ENCODE assay signal across 11 cellular contexts in the genomic region with DNA sequence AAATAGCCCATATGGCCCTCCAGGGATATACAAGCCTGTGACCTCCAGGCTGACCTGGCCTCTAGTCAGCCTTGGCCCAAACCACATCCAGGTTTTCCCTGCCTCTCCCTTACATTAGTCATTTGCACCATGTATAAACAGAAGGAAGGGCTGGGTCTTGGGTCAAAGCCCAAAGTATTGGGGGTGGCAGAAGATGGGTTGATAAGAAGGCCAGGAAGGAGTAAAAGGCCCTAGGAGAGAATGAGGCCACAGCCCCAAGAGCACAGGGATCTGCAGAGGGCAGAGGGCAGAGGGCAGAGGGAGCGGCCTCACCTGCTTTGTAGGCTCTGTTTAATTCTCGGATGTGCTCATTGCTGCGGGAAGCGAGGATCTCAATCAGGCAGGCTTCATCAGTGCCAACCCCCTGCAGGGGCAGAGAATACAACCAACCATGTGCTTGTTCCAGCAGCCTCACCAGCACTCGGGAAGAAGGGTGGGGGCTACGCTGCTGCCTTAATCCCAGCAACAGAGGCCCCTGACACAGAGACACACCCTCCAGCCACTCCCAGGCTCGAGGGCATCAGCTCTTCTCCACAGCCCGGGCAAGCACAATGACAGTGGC. TPM values are rescaled to one million over a fixed set of nuclear protein-coding genes. Genes with fewer than 3 reads are reported as not detected.
DNase-seq lines count a peak whose midpoint lies in the region; ATAC-seq and TF ChIP-seq lines count a peak whose summit lies in the region.
"Had no signal": no experiment of that assay in that cellular context is flagged by ENCODE, and none has a peak within 500 bp of the region (broad histone marks: within the 10 kb centered on the region; RNA-seq: fewer than 3 reads in every experiment).

No MANE protein-coding gene starts in this region.

- no peak overlapping the region for H3K4me3 Mint-ChIP-seq in WTC11
- H3K4me3 Mint-ChIP-seq: CD4-positive, CD25-positive, alpha-beta regulatory T cell had no signal

- H4K8ac ChIP-seq in mesenchymal stem cell (ENCODE audit: low read length): peak overlapping the region; percentile 66

- H3K18ac ChIP-seq in mesenchymal stem cell (ENCODE audit: low read depth in 1 of 2, low read length in 2 of 2): peak overlapping the region; percentile 86 to 88

- intact Hi-C loops in Right ventricle myocardium inferior (cut with DNase I): no loop called here
- intact Hi-C loops in left ventricle myocardium superior (cut with micrococcal nuclease): no loop called here
- intact Hi-C loops in aorta (cut with DNase I): loop anchor here in 1 of 2 donors (2.0 kb wide), 1 partner anchor 33 kb away; no protein-coding TSS in a partner anchor

- peaks cover 40% of the 10 kb centered on the region for H3K4me1 ChIP-seq in mesenchymal stem cell (ENCODE audit: control insufficient read depth, insufficient read depth, low read depth, low read length)
- peaks cover 7 to 9% of the 10 kb centered on the region in 2 donors for H3K4me1 ChIP-seq in aorta (ENCODE audit: control insufficient read depth in 1 of 2, insufficient read depth in 2 of 2, low read length in 2 of 2)
- H3K4me1 ChIP-seq in upper lobe of left lung: peaks cover 17 to 43% (median 28%) of the 10 kb centered on the region in 4 donors

- peaks cover 64% of the 10 kb centered on the region for H3K79me1 ChIP-seq in mesenchymal stem cell (replicated peaks; ENCODE audit: low read length, poor library complexity, severe bottlenecking)

- peak overlapping the region; percentile 53 for H2BK15ac ChIP-seq in mesenchymal stem cell (ENCODE audit: low read depth, poor library complexity, severe bottlenecking)

- TF ChIP-seq CTCF in upper lobe of left lung (IDR thresholded peaks at IDR 0.05) (no peak), GM10248 (IDR thresholded peaks at IDR 0.05; ENCODE audit: control extremely low read depth, extremely low read depth, low read depth, missing control alignments) (no peak), WTC11 (IDR thresholded peaks at IDR 0.05) (no peak)

- H3K27me3 Mint-ChIP-seq in WTC11 (ENCODE audit: low read depth): no peaks in the 10 kb centered on the region
- H3K27me3 Mint-ChIP-seq: CD4-positive, CD25-positive, alpha-beta regulatory T cell had no signal

- H2BK120ac ChIP-seq in mesenchymal stem cell (ENCODE audit: low read depth, low read length): peak overlapping the region; percentile 45

- H2BK5ac ChIP-seq in mesenchymal stem cell (ENCODE audit: low read depth, low read length, poor library complexity, severe bottlenecking): no peak overlapping the region

- peak overlapping the region in 1 of 2 experiments; percentile 16 for H3K23ac ChIP-seq in mesenchymal stem cell (ENCODE audit: low read length in 2 of 2)

- CTCF ChIA-PET in GM10248 (lab: Yijun Ruan, JAX): interaction anchor here (1.3 kb wide), 1 partner anchor 20 kb away, joined by 4 read pairs; no protein-coding TSS in a partner anchor
- CTCF ChIA-PET in WTC11 (lab: Charles Lee): no interaction called here

- H3K36me3 ChIP-seq in mesenchymal stem cell (ENCODE audit: control insufficient read depth in 1 of 2, insufficient read depth in 2 of 2, low read depth in 1 of 2, low read length in 2 of 2) (peaks cover 85 to 90% of the 10 kb centered on the region in 2 experiments), aorta (ENCODE audit: control insufficient read depth in 1 of 2, insufficient read depth in 2 of 2, low read length in 1 of 2) (peaks cover 0 to 1% of the 10 kb centered on the region in 2 donors), upper lobe of left lung (peaks cover 20 to 91% (median 57%) of the 10 kb centered on the region in 4 donors)

- peak overlapping the region; percentile 66 for H3K9ac ChIP-seq in mesenchymal stem cell (ENCODE audit: low read length)

- H3K27ac Mint-ChIP-seq in WTC11: no peak overlapping the region

- H3K27ac ChIP-seq in mesenchymal stem cell (ENCODE audit: low read length, poor library complexity, severe bottlenecking) (no peak overlapping the region), aorta (ENCODE audit: low read depth in 1 of 2, low read length in 2 of 2) (no peak overlapping the region), upper lobe of left lung (peak overlapping the region in 2 of 4 donors; percentile 38 to 65)
- H3K27ac ChIP-seq: pancreas had no signal

- no peak overlapping the region for H2AFZ ChIP-seq in mesenchymal stem cell (ENCODE audit: low read depth, low read length)

- no peaks in the 10 kb centered on the region for H3K9me3 ChIP-seq in mesenchymal stem cell (ENCODE audit: control insufficient read depth, low read length)
- no peaks in the 10 kb centered on the region for H3K9me3 ChIP-seq in aorta (ENCODE audit: control insufficient read depth, low read length)
- no peaks in the 10 kb centered on the region for H3K9me3 ChIP-seq in upper lobe of left lung
- H3K9me3 ChIP-seq: pancreas had no signal

- no peak overlapping the region for H3K4me3 ChIP-seq in mesenchymal stem cell (ENCODE audit: insufficient read depth in 1 of 2, low read depth in 1 of 2, low read length in 2 of 2)
- H3K4me3 ChIP-seq in aorta (ENCODE audit: low read length in 2 of 2): no peak overlapping the region
- no peak overlapping the region for H3K4me3 ChIP-seq in upper lobe of left lung
- H3K4me3 ChIP-seq: pancreas had no signal

- H3K9me3 Mint-ChIP-seq in WTC11: no peaks in the 10 kb centered on the region
- H3K9me3 Mint-ChIP-seq: CD4-positive, CD25-positive, alpha-beta regulatory T cell had no signal

- H3K4me2 ChIP-seq in mesenchymal stem cell (ENCODE audit: low read length, poor library complexity, severe bottlenecking): no peak overlapping the region

- 16% methylated on average over 7 of the region's 8 CpGs for WGBS in mesenchymal stem cell
- whole genome bisulfite sequencing in aorta, 2 donors: 81 to 88% methylated on average over 8 of the region's 8 CpGs
- 75 to 90% methylated on average over 8 of the region's 8 CpGs for WGBS in upper lobe of left lung, 2 donors

- peaks cover 29% of the 10 kb centered on the region for H3K36me3 Mint-ChIP-seq in WTC11

- DNase-seq in Right ventricle myocardium inferior (ENCODE audit: missing footprints) (peak; percentile 35), left ventricle myocardium superior (no peak), cerebellar cortex (ENCODE audit: low spot score) (peak; percentile 80), mesenchymal stem cell (peak; percentile 92), aorta (peak; percentile 61 to 77), upper lobe of left lung (no peak), GM10248 (ENCODE audit: extremely low spot score) (no peak), WTC11 (ENCODE audit: low spot score) (no peak)
- DNase-seq: activated naive CD4-positive, alpha-beta T cell treated with anti-CD3 and anti-CD28 coated beads, Interleukin-2, amount 50 U/mL, for 16 hours; CD4-positive, CD25-positive, alpha-beta regulatory T cell; pancreas had no signal

- peak overlapping the region; percentile 85 to 95 for H2BK12ac ChIP-seq in mesenchymal stem cell (ENCODE audit: low read length in 2 of 2)

- peak overlapping the region; percentile 64 to 69 for H3K4ac ChIP-seq in mesenchymal stem cell (ENCODE audit: low read depth in 1 of 2, low read length in 2 of 2)

- no peak for ATAC-seq in Right ventricle myocardium inferior
- ATAC-seq in left ventricle myocardium superior: no peak
- no peak for ATAC-seq in aorta (ENCODE audit: low FRiP score)
- no peak for ATAC-seq in upper lobe of left lung (ENCODE audit: low FRiP score in 2 of 2)
- ATAC-seq in WTC11: no peak

- TF ChIP-seq EP300 in upper lobe of left lung (IDR thresholded peaks at IDR 0.05): no peak

- no peaks in the 10 kb centered on the region for H3K27me3 ChIP-seq in mesenchymal stem cell (ENCODE audit: control insufficient read depth in 1 of 2, insufficient read depth in 1 of 2, low read length in 2 of 2)
- H3K27me3 ChIP-seq in aorta (ENCODE audit: control insufficient read depth in 1 of 2, insufficient read depth in 2 of 2, low read length in 1 of 2): no peaks in the 10 kb centered on the region
- H3K27me3 ChIP-seq in upper lobe of left lung: no peaks in the 10 kb centered on the region
- H3K27me3 ChIP-seq: pancreas had no signal

- no peak for TF ChIP-seq POLR2A in upper lobe of left lung (IDR thresholded peaks at IDR 0.05)

- peak overlapping the region in 1 of 2 experiments; percentile 45 for H3K14ac ChIP-seq in mesenchymal stem cell (ENCODE audit: low read length in 2 of 2)

- H3K4me1 Mint-ChIP-seq in WTC11: peaks cover 18% of the 10 kb centered on the region

- H4K91ac ChIP-seq in mesenchymal stem cell (ENCODE audit: low read length): peak overlapping the region; percentile 90

- POLR2A ChIA-PET in GM10248 (lab: Yijun Ruan, JAX) (no interaction called here), WTC11 (lab: Charles Lee) (no interaction called here)

- H2AK5ac ChIP-seq in mesenchymal stem cell (ENCODE audit: low read length, severe bottlenecking): no peak overlapping the region

TF ChIP-seq in WTC11, 78 proteins besides CTCF, POLR2A, EP300 and RAD21 (continues in another document):
- TF ChIP-seq ZNF671 (CRISPR knock-in tag; IDR thresholded peaks at IDR 0.05): no peak

RNA-seq across cellular contexts. Expression of gene PLAC9, which starts 31.3 kb away (rescaled TPM):
- 45.2 TPM for total RNA-seq in Right ventricle myocardium inferior
- total RNA-seq in left ventricle myocardium superior: 23.2 TPM
- polyA plus RNA-seq in mesenchymal stem cell (2013, experiment 1 of 2): 1.6 TPM
- polyA plus RNA-seq in mesenchymal stem cell (2013, experiment 2 of 2): 2.0 TPM
- total RNA-seq in aorta: 100 to 1,000 TPM in 1 of 2 donors, 10 to 100 TPM in 1; 37.7 to 113 TPM
- 100 to 1,000 TPM in 1 of 2 donors, 10 to 100 TPM in 1; 72.6 to 166 TPM for polyA plus RNA-seq in aorta
- 10 to 100 TPM in 3 of 6 donors, 1 to 10 TPM in 1, not detected in 2; 7.9 to 82.9 (median 26.5) TPM for total RNA-seq in upper lobe of left lung
- total RNA-seq in WTC11 (2021): 4.6 to 7.3 TPM (median 6.6 TPM) in 3 replicates
- total RNA-seq: CD4-positive, CD25-positive, alpha-beta regulatory T cell had no signal

RNA-seq across cellular contexts. Expression of gene ANXA11, which starts 41.5 kb away (rescaled TPM):
- total RNA-seq in Right ventricle myocardium inferior (420 TPM), left ventricle myocardium superior (405 TPM), aorta (100 to 1,000 TPM; 227 to 256 TPM), upper lobe of left lung (100 to 1,000 TPM; 108 to 327 (median 194) TPM), WTC11 (2021) (67.5 to 83.3 TPM (median 80.1 TPM) in 3 replicates)
- 670 TPM for polyA plus RNA-seq in mesenchymal stem cell (2013, experiment 1 of 2)
- polyA plus RNA-seq in mesenchymal stem cell (2013, experiment 2 of 2): 665 TPM
- polyA plus RNA-seq in aorta: 100 to 1,000 TPM in 1 of 2 donors, 10 to 100 TPM in 1; 97.3 to 160 TPM

Comparison
In these comparisons a context has a peak if more than half of its experiments do, and no peak if none do; other contexts are left out.
1. DNase-seq: peak in Right ventricle myocardium inferior (single experiment), cerebellar cortex (single experiment), mesenchymal stem cell (single experiment) and aorta (2 of 2); none in left ventricle myocardium superior (single experiment), upper lobe of left lung (0 of 2), GM10248 (single experiment) and WTC11 (single experiment).